Comparison of ENCODE assay signal across 30 cellular contexts in genomic region chr4:185473247-185473646, GRCh38. TPM values are rescaled to one million over a fixed set of nuclear protein-coding genes. Genes with fewer than 3 reads are reported as not detected.
"Had no signal": no experiment of that assay in that cellular context is flagged by ENCODE, and none has a peak within 500 bp of the region (broad histone marks: within the 10 kb centered on the region; RNA-seq: fewer than 3 reads in every experiment).

No MANE protein-coding gene starts in this region.

- H3K27ac ChIP-seq: coronary artery, dorsolateral prefrontal cortex, WERI-Rb-1 had no signal

- H3K27ac Mint-ChIP-seq: activated CD4-positive, alpha-beta T cell treated with anti-CD3 and anti-CD28 coated beads for 36 hours; activated CD4-positive, alpha-beta T cell treated with anti-CD3 and anti-CD28 coated beads, Interleukin-2, amount 10 ng/mL, durations not matched to agents 7 days and 5 days; activated CD8-positive, alpha-beta T cell treated with anti-CD3 and anti-CD28 coated beads for 36 hours; activated naive CD8-positive, alpha-beta T cell; activated T-helper 17 cell treated with anti-CD3 and anti-CD28 coated beads, Interleukin-2, amount 50 U/mL, for 72 hours; dendritic cell treated with granulocyte-macrophage colony-stimulating factor and Interleukin-4, amounts not matched to agents 40 ng/mL and 50 ng/mL, for 4 days; endodermal cell; T-helper 17 cell; T-helper 2 cell treated with Interferon-gamma antibody and Interleukin-4, amounts not matched to agents 5 μg/mL and 100 μg/mL, for 36 hours had no signal

- H3K4me1 Mint-ChIP-seq: endodermal cell had no signal

- ATAC-seq: activated CD4-positive, alpha-beta T cell treated with anti-CD3 and anti-CD28 coated beads for 36 hours; activated CD8-positive, alpha-beta T cell treated with anti-CD3 and anti-CD28 coated beads for 36 hours; activated T-cell treated with anti-CD3 and anti-CD28 coated beads, Interleukin-2, amount 50 U/mL, for 4 hours; activated T-helper 17 cell treated with anti-CD3 and anti-CD28 coated beads, Interleukin-2, amount 50 U/mL, for 72 hours; esophagus mucosa; T-helper 17 cell had no signal

- H3K4me3 Mint-ChIP-seq: activated CD4-positive, alpha-beta T cell treated with anti-CD3 and anti-CD28 coated beads for 36 hours; activated CD4-positive, alpha-beta T cell treated with anti-CD3 and anti-CD28 coated beads, Interleukin-2, amount 10 ng/mL, durations not matched to agents 7 days and 5 days; activated CD8-positive, alpha-beta T cell treated with anti-CD3 and anti-CD28 coated beads for 36 hours; activated naive CD8-positive, alpha-beta T cell; activated T-helper 17 cell treated with anti-CD3 and anti-CD28 coated beads, Interleukin-2, amount 50 U/mL, for 72 hours; dendritic cell treated with granulocyte-macrophage colony-stimulating factor and Interleukin-4, amounts not matched to agents 40 ng/mL and 50 ng/mL, for 4 days; endodermal cell; T-helper 17 cell; T-helper 2 cell treated with Interferon-gamma antibody and Interleukin-4, amounts not matched to agents 5 μg/mL and 100 μg/mL, for 36 hours had no signal

- DNase-seq: activated CD4-positive, alpha-beta T cell treated with anti-CD3 and anti-CD28 coated beads for 36 hours; activated CD4-positive, alpha-beta T cell treated with anti-CD3 and anti-CD28 coated beads, Interleukin-2, amount 10 ng/mL, durations not matched to agents 7 days and 5 days; activated CD4-positive, alpha-beta T cell treated with anti-CD3 and anti-CD28 coated beads, Interleukin-2, amount 50 U/mL, for 48 hours; activated CD4-positive, CD25-positive, alpha-beta regulatory T cell; activated CD4-positive, CD25-positive, alpha-beta regulatory T cell treated with anti-CD3 and anti-CD28 coated beads, Interleukin-2, amount 50 U/mL, for 72 hours; activated CD8-positive, alpha-beta memory T cell treated with anti-CD3 and anti-CD28 coated beads for 24 hours; activated CD8-positive, alpha-beta T cell treated with anti-CD3 and anti-CD28 coated beads for 36 hours; activated effector memory CD4-positive, alpha-beta T cell treated with Interleukin-2 at 50 U/mL for 16 hours; activated gamma-delta T cell treated with Interleukin-2 at 50 U/mL for 16 hours; activated naive CD4-positive, alpha-beta T cell treated with anti-CD3 and anti-CD28 coated beads, Interleukin-2, amount 50 U/mL, for 16 hours; activated naive CD4-positive, alpha-beta T cell treated with Interleukin-2 at 50 U/mL for 16 hours; activated T-cell treated with anti-CD3 and anti-CD28 coated beads, Interleukin-2, amount 50 U/mL, for 4 hours; amniotic stem cell; anterior cingulate cortex; central memory CD4-positive, alpha-beta T cell; dorsolateral prefrontal cortex; effector memory CD4-positive, alpha-beta T cell; endodermal cell; foreskin fibroblast; head of caudate nucleus; T-helper 1 cell; T-helper 17 cell; T1000; WERI-Rb-1 had no signal

- H3K9me3 Mint-ChIP-seq: activated CD4-positive, alpha-beta T cell treated with anti-CD3 and anti-CD28 coated beads, Interleukin-2, amount 10 ng/mL, durations not matched to agents 7 days and 5 days; activated CD8-positive, alpha-beta T cell treated with anti-CD3 and anti-CD28 coated beads for 36 hours; activated T-cell treated with anti-CD3 and anti-CD28 coated beads, Interleukin-2, amount 50 U/mL, for 4 hours; activated T-helper 17 cell treated with anti-CD3 and anti-CD28 coated beads, Interleukin-2, amount 50 U/mL, for 72 hours; endodermal cell; T-helper 2 cell treated with Interferon-gamma antibody and Interleukin-4, amounts not matched to agents 5 μg/mL and 100 μg/mL, for 36 hours had no signal

- H3K36me3 Mint-ChIP-seq: activated naive CD8-positive, alpha-beta T cell had no signal

RNA-seq across cellular contexts. Expression of gene CCDC110, which starts 1.7 kb away (rescaled TPM):
- total RNA-seq: activated CD4-positive, alpha-beta T cell treated with anti-CD3 and anti-CD28 coated beads, Interleukin-2, amount 10 ng/mL, durations not matched to agents 7 days and 5 days; activated T-cell treated with anti-CD3 and anti-CD28 coated beads, Interleukin-2, amount 50 U/mL, for 4 hours had no signal
